In genomic region chr7:43954524-43955228, GRCh38 we compare ENCODE assay signal across 9 cellular contexts. TPM values are rescaled to one million over a fixed set of nuclear protein-coding genes. Genes with fewer than 3 reads are reported as not detected.
DNase-seq lines count a peak whose midpoint lies in the region; ATAC-seq and TF ChIP-seq lines count a peak whose summit lies in the region.
"Had no signal": no experiment of that assay in that cellular context is flagged by ENCODE, and none has a peak within 500 bp of the region (broad histone marks: within the 10 kb centered on the region; RNA-seq: fewer than 3 reads in every experiment).

No MANE protein-coding gene starts in this region.

- ATAC-seq in HG03342 (IDR thresholded peaks at IDR 0.05; ENCODE audit: unreplicated experiment) (peak; percentile 78), GM19328 (IDR thresholded peaks at IDR 0.05; ENCODE audit: unreplicated experiment) (no peak)

- intact Hi-C loops in colonic mucosa (cut with DNase I), result no loop called here

- H3K27me3 ChIP-seq in GM06990 (replicated peaks; ENCODE audit: control insufficient read depth, insufficient read depth, low read length) (no peaks in the 10 kb centered on the region), Peyer's patch (no peaks in the 10 kb centered on the region), colonic mucosa (no peaks in the 10 kb centered on the region)
- H3K27me3 ChIP-seq: neutrophil had no signal

- H3K27ac ChIP-seq in Peyer's patch (no peak overlapping the region), colonic mucosa (no peak overlapping the region)
- H3K27ac ChIP-seq: neutrophil had no signal

- TF ChIP-seq CTCF in AG09309 (IDR thresholded peaks at IDR 0.05; ENCODE audit: control insufficient read depth, insufficient read depth, low read depth, low read length, missing control alignments) (peak; percentile 70), GM06990 (IDR thresholded peaks at IDR 0.05; ENCODE audit: insufficient read depth, low read length, poor library complexity, severe bottlenecking) (peak; percentile 63), Peyer's patch (IDR thresholded peaks at IDR 0.05) (peak in 4 of 6 experiments; percentile 24 to 74 (median 67)), colonic mucosa (IDR thresholded peaks at IDR 0.05) (peak; percentile 39)

- H3K9ac ChIP-seq in colonic mucosa (ENCODE audit: low read depth in 2 of 2, low read length in 2 of 2), result no peak overlapping the region

- H3K36me3 ChIP-seq in GM06990 (ENCODE audit: control insufficient read depth, insufficient read depth, low read length), result 0 out of 2 replicates have a peak, but pooled peaks cover 1% of the 10 kb centered on the region
- H3K36me3 ChIP-seq in Peyer's patch, result peaks cover 0 to 31% (median 0%) of the 10 kb centered on the region in 3 donors
- H3K36me3 ChIP-seq in colonic mucosa, result no peaks in the 10 kb centered on the region

- H3K9me3 ChIP-seq in Peyer's patch (no peaks in the 10 kb centered on the region), colonic mucosa (no peaks in the 10 kb centered on the region)
- H3K9me3 ChIP-seq: neutrophil had no signal

- H3K4me1 ChIP-seq in Peyer's patch, result no peaks in the 10 kb centered on the region
- H3K4me1 ChIP-seq in colonic mucosa, result no peaks in the 10 kb centered on the region

- H3K4me3 ChIP-seq in AG09309 (ENCODE audit: control insufficient read depth, low read depth, low read length) (no peak overlapping the region), GM06990 (replicated peaks; ENCODE audit: low read depth, low read length) (no peak overlapping the region), Peyer's patch (no peak overlapping the region), colonic mucosa (no peak overlapping the region)

- DNase-seq in AG09309 (ENCODE audit: low read depth) (peak; percentile 8), GM06990 (ENCODE audit: extremely low read depth, insufficient read length) (no peak), Peyer's patch (peak in 1 of 3 donors; percentile 77), colonic mucosa (no peak), lung microvascular endothelial cell (ENCODE audit: low read depth in 2 of 2) (peak; percentile 71 to 76)
- no peak for DNase-seq in central memory CD4-positive, alpha-beta T cell

- no peak for TF ChIP-seq POLR2A in Peyer's patch (IDR thresholded peaks at IDR 0.05)

RNA-seq across cellular contexts. Expression of gene UBE2D4, which starts 28.4 kb away (rescaled TPM):
- total RNA-seq in Peyer's patch (10 to 100 TPM; 13.0 to 15.3 (median 14.5) TPM), colonic mucosa (10 to 100 TPM in 1 of 2 donors, 1 to 10 TPM in 1; 8.9 to 12.8 TPM), lung microvascular endothelial cell (4.8 and 8.3 TPM in 2 replicates)

RNA-seq across cellular contexts. Expression of gene SPDYE1, which starts 43.0 kb away (rescaled TPM):
- total RNA-seq in Peyer's patch, result not detected
- total RNA-seq in colonic mucosa, result not detected
- not detected in 2 replicates for total RNA-seq in lung microvascular endothelial cell

RNA-seq across cellular contexts. Expression of gene URGCP, which starts 48.3 kb away (rescaled TPM):
- total RNA-seq in Peyer's patch (10 to 100 TPM; 43.7 to 91.0 (median 80.3) TPM), colonic mucosa (10 to 100 TPM; 45.5 to 65.7 TPM), lung microvascular endothelial cell (14.6 and 20.0 TPM in 2 replicates)

Comparison
In these comparisons a context has a peak if more than half of its experiments do, and no peak if none do; other contexts are left out.
1. DNase-seq: peak in AG09309 (single experiment) and lung microvascular endothelial cell (2 of 2); none in GM06990 (single experiment), colonic mucosa (single experiment) and central memory CD4-positive, alpha-beta T cell (single experiment).
2. Peak in every context shown above with its lines, with median percentiles within 50 percentile points of each other: CTCF ChIP-seq.